8 cellular contexts compared by ENCODE assay signal in genomic region chr5:168746126-168746892, GRCh38.
DNase-seq lines count a peak whose midpoint lies in the region; ATAC-seq and TF ChIP-seq lines count a peak whose summit lies in the region.
"Not testable (repeated sequence)": the region's sequence is repeated elsewhere in the genome, so short reads cannot be mapped to it uniquely, and the experiment has no call there.

No MANE protein-coding gene starts in this region.

- TF ChIP-seq POLR2A in vagina (IDR thresholded peaks at IDR 0.05) = not testable (repeated sequence)

- not testable (repeated sequence) for H2BK5ac ChIP-seq in neuronal stem cell (ENCODE audit: low read length)

- not testable (repeated sequence) for H2BK120ac ChIP-seq in neuronal stem cell (ENCODE audit: low read depth, low read length)

- H3K79me1 ChIP-seq in neuronal stem cell (ENCODE audit: low read depth, low read length) = not testable (repeated sequence)

- not testable (repeated sequence) for TF ChIP-seq CTCF in HEK293 (tag by site-specific recombination; IDR thresholded peaks at IDR 0.05); vagina (IDR thresholded peaks at IDR 0.05)

- H3K36me3 ChIP-seq in HEK293 (ENCODE audit: control insufficient read depth in 2 of 2, insufficient read depth in 1 of 2, low read length in 2 of 2); neuronal stem cell (replicated peaks in 1 of 2; ENCODE audit: control insufficient read depth in 2 of 2, insufficient read depth in 2 of 2, low read length in 2 of 2); vagina: not testable (repeated sequence)

- not testable (repeated sequence) for H3K4me2 ChIP-seq in neuronal stem cell (ENCODE audit: insufficient read depth, low read length, poor library complexity, severe bottlenecking)

- not testable (repeated sequence) for H3K18ac ChIP-seq in neuronal stem cell (ENCODE audit: low read length)

- CTCF ChIA-PET in HEK293 (lab: Yijun Ruan, JAX) = interaction anchor here (2.0 kb wide), 1 partner anchor 10 kb away, joined by 5 read pairs; no protein-coding TSS in a partner anchor
- CTCF ChIA-PET in activated CD8-positive, alpha-beta memory T cell treated with anti-CD3 and anti-CD28 coated beads, Interleukin-2, amount 10 ng/mL, durations not matched to agents 7 days and 5 days (lab: Charles Lee) = not testable (repeated sequence)

- H3K9me3 ChIP-seq in HEK293 (ENCODE audit: control insufficient read depth, insufficient read depth, low read depth, low read length); neuronal stem cell (replicated peaks in 1 of 2; ENCODE audit: control insufficient read depth in 2 of 2, insufficient read depth in 1 of 2, low read depth in 1 of 2, low read length in 2 of 2); vagina: not testable (repeated sequence)

- H3K4ac ChIP-seq in neuronal stem cell (ENCODE audit: low read length) = not testable (repeated sequence)

- not testable (repeated sequence) for H3K27ac ChIP-seq in HEK293 (ENCODE audit: extremely low read depth, low read depth, low read length); neuronal stem cell (replicated peaks; ENCODE audit: low read length); vagina

- not testable (repeated sequence) for H3K4me1 Mint-ChIP-seq in activated CD4-positive, alpha-beta T cell treated with anti-CD3 and anti-CD28 coated beads, Interleukin-2, amount 10 ng/mL, durations not matched to agents 24 days and 14 days; activated CD8-positive, alpha-beta memory T cell treated with anti-CD3 and anti-CD28 coated beads, Interleukin-2, amount 10 ng/mL, durations not matched to agents 7 days and 5 days
- H3K4me1 Mint-ChIP-seq in activated T-helper 2 cell treated with anti-CD3 and anti-CD28 coated beads, Interferon-gamma antibody, Interleukin-2, Interleukin-4, amounts not matched to agents 10 μg/mL and 5 μg/mL and 100 μg/mL, durations not matched to agents 14 hours and 24 hours and 36 hours (ENCODE audit: low read depth) = peaks cover 13% of the 10 kb centered on the region
- peaks cover 12% of the 10 kb centered on the region for H3K4me1 Mint-ChIP-seq in central memory CD8-positive, alpha-beta T cell
- peaks cover 6 to 23% of the 10 kb centered on the region in 2 donors for H3K4me1 Mint-ChIP-seq in immature natural killer cell

- not testable (repeated sequence) for H3K27me3 ChIP-seq in neuronal stem cell (ENCODE audit: control insufficient read depth in 3 of 3, insufficient read depth in 3 of 3, low read depth in 1 of 3, low read length in 3 of 3); vagina

- not testable (repeated sequence) for H3K14ac ChIP-seq in neuronal stem cell (ENCODE audit: low read length)

- not testable (repeated sequence) for H3K36me3 Mint-ChIP-seq in activated CD4-positive, alpha-beta T cell treated with anti-CD3 and anti-CD28 coated beads, Interleukin-2, amount 10 ng/mL, durations not matched to agents 24 days and 14 days (ENCODE audit: low read depth); activated CD8-positive, alpha-beta memory T cell treated with anti-CD3 and anti-CD28 coated beads, Interleukin-2, amount 10 ng/mL, durations not matched to agents 7 days and 5 days; central memory CD8-positive, alpha-beta T cell (ENCODE audit: insufficient read depth); immature natural killer cell
- peaks cover 15% of the 10 kb centered on the region for H3K36me3 Mint-ChIP-seq in activated T-helper 2 cell treated with anti-CD3 and anti-CD28 coated beads, Interferon-gamma antibody, Interleukin-2, Interleukin-4, amounts not matched to agents 10 μg/mL and 5 μg/mL and 100 μg/mL, durations not matched to agents 14 hours and 24 hours and 36 hours (ENCODE audit: low read depth)

- H2BK15ac ChIP-seq in neuronal stem cell (ENCODE audit: low read length) = not testable (repeated sequence)

- intact Hi-C loops in activated CD4-positive, alpha-beta T cell treated with anti-CD3 and anti-CD28 coated beads, Interleukin-2, amount 10 ng/mL, durations not matched to agents 24 days and 14 days (cut with micrococcal nuclease) = loop anchor here (5.0 kb wide), 3 partner anchors 56 to 126 kb away; no protein-coding TSS in a partner anchor
- intact Hi-C loops in activated T-helper 2 cell treated with anti-CD3 and anti-CD28 coated beads, Interferon-gamma antibody, Interleukin-2, Interleukin-4, amounts not matched to agents 10 μg/mL and 5 μg/mL and 100 μg/mL, durations not matched to agents 14 hours and 24 hours and 36 hours (cut with micrococcal nuclease) = loop anchor here (5.0 kb wide), 2 partner anchors 56 to 151 kb away; no protein-coding TSS in a partner anchor
- intact Hi-C loops in vagina (cut with DNase I) = not testable (repeated sequence)

- not testable (repeated sequence) for H2BK12ac ChIP-seq in neuronal stem cell (ENCODE audit: low read length)

- peak overlapping the region; percentile 77 for H3K23ac ChIP-seq in neuronal stem cell (ENCODE audit: low read depth, low read length, poor library complexity)

- not testable (repeated sequence) for ATAC-seq in activated CD8-positive, alpha-beta memory T cell treated with anti-CD3 and anti-CD28 coated beads, Interleukin-2, amount 10 ng/mL, durations not matched to agents 7 days and 5 days; central memory CD8-positive, alpha-beta T cell (replicated peaks; ENCODE audit: extremely low read depth, poor library complexity, severe bottlenecking)

- peak overlapping the region; percentile 31 for H3K9ac ChIP-seq in neuronal stem cell (ENCODE audit: low read depth, low read length, poor library complexity)

- not testable (repeated sequence) for H2AFZ ChIP-seq in neuronal stem cell (ENCODE audit: low read length)

- H3K4me1 ChIP-seq in HEK293 (ENCODE audit: control insufficient read depth, insufficient read depth, low read length); neuronal stem cell (ENCODE audit: control insufficient read depth in 2 of 2, insufficient read depth in 1 of 2, low read depth in 1 of 2, low read length in 2 of 2); vagina: not testable (repeated sequence)

- H3K4me3 ChIP-seq in HEK293 (ENCODE audit: low read depth, low read length); vagina: not testable (repeated sequence)
- peak overlapping the region in 1 of 2 donors; percentile 56 for H3K4me3 ChIP-seq in neuronal stem cell (ENCODE audit: low read length in 2 of 2)

- peak overlapping the region; percentile 1 for H4K91ac ChIP-seq in neuronal stem cell (ENCODE audit: low read depth, low read length, poor library complexity)

- not testable (repeated sequence) for H3K27me3 Mint-ChIP-seq in activated CD4-positive, alpha-beta T cell treated with anti-CD3 and anti-CD28 coated beads, Interleukin-2, amount 10 ng/mL, durations not matched to agents 24 days and 14 days; activated CD8-positive, alpha-beta memory T cell treated with anti-CD3 and anti-CD28 coated beads, Interleukin-2, amount 10 ng/mL, durations not matched to agents 7 days and 5 days; activated T-helper 2 cell treated with anti-CD3 and anti-CD28 coated beads, Interferon-gamma antibody, Interleukin-2, Interleukin-4, amounts not matched to agents 10 μg/mL and 5 μg/mL and 100 μg/mL, durations not matched to agents 14 hours and 24 hours and 36 hours (ENCODE audit: low read depth); central memory CD8-positive, alpha-beta T cell
- H3K27me3 Mint-ChIP-seq in immature natural killer cell (ENCODE audit: low read depth in 3 of 3) = peaks cover 4 to 18% (median 8%) of the 10 kb centered on the region in 3 donors

- H4K8ac ChIP-seq in neuronal stem cell (ENCODE audit: low read depth, low read length) = not testable (repeated sequence)

- POLR2A ChIA-PET in HEK293 (lab: Yijun Ruan, JAX) = not testable (repeated sequence)

- peak overlapping the region; percentile 46 for H3K27ac Mint-ChIP-seq in activated CD4-positive, alpha-beta T cell treated with anti-CD3 and anti-CD28 coated beads, Interleukin-2, amount 10 ng/mL, durations not matched to agents 24 days and 14 days
- not testable (repeated sequence) for H3K27ac Mint-ChIP-seq in activated CD8-positive, alpha-beta memory T cell treated with anti-CD3 and anti-CD28 coated beads, Interleukin-2, amount 10 ng/mL, durations not matched to agents 7 days and 5 days
- peak overlapping the region; percentile 42 for H3K27ac Mint-ChIP-seq in activated T-helper 2 cell treated with anti-CD3 and anti-CD28 coated beads, Interferon-gamma antibody, Interleukin-2, Interleukin-4, amounts not matched to agents 10 μg/mL and 5 μg/mL and 100 μg/mL, durations not matched to agents 14 hours and 24 hours and 36 hours
- H3K27ac Mint-ChIP-seq in central memory CD8-positive, alpha-beta T cell (ENCODE audit: low read depth) = peak overlapping the region; percentile 89
- H3K27ac Mint-ChIP-seq in immature natural killer cell = peak overlapping the region; percentile 60 to 89 (median 86)

- WGBS in neuronal stem cell (ENCODE audit: extremely low coverage in 2 of 2, insufficient read length in 2 of 2, insufficient replicate concordance in 1 of 2), 2 donors = no CpG with 5 or more reads among the region's 10 CpGs

- not testable (repeated sequence) for H2AK5ac ChIP-seq in neuronal stem cell (ENCODE audit: low read depth, low read length)

- peaks cover 10% of the 10 kb centered on the region for H3K9me3 Mint-ChIP-seq in activated CD4-positive, alpha-beta T cell treated with anti-CD3 and anti-CD28 coated beads, Interleukin-2, amount 10 ng/mL, durations not matched to agents 24 days and 14 days
- peaks cover 12% of the 10 kb centered on the region for H3K9me3 Mint-ChIP-seq in activated CD8-positive, alpha-beta memory T cell treated with anti-CD3 and anti-CD28 coated beads, Interleukin-2, amount 10 ng/mL, durations not matched to agents 7 days and 5 days (ENCODE audit: low read depth)
- H3K9me3 Mint-ChIP-seq in activated T-helper 2 cell treated with anti-CD3 and anti-CD28 coated beads, Interferon-gamma antibody, Interleukin-2, Interleukin-4, amounts not matched to agents 10 μg/mL and 5 μg/mL and 100 μg/mL, durations not matched to agents 14 hours and 24 hours and 36 hours = peaks cover 16% of the 10 kb centered on the region
- H3K9me3 Mint-ChIP-seq in central memory CD8-positive, alpha-beta T cell = peaks cover 22% of the 10 kb centered on the region
- H3K9me3 Mint-ChIP-seq in immature natural killer cell = peaks cover 0 to 13% (median 8%) of the 10 kb centered on the region in 6 donors

- not testable (repeated sequence) for DNase-seq in activated CD4-positive, alpha-beta T cell treated with anti-CD3 and anti-CD28 coated beads, Interleukin-2, amount 10 ng/mL, durations not matched to agents 24 days and 14 days; activated T-helper 2 cell treated with anti-CD3 and anti-CD28 coated beads, Interferon-gamma antibody, Interleukin-2, Interleukin-4, amounts not matched to agents 10 μg/mL and 5 μg/mL and 100 μg/mL, durations not matched to agents 14 hours and 24 hours and 36 hours (ENCODE audit: low spot score); central memory CD8-positive, alpha-beta T cell (ENCODE audit: low spot score in 2 of 2); neuronal stem cell (ENCODE audit: low spot score)
- peak; percentile 23 for DNase-seq in activated CD8-positive, alpha-beta memory T cell treated with anti-CD3 and anti-CD28 coated beads, Interleukin-2, amount 10 ng/mL, durations not matched to agents 7 days and 5 days
- DNase-seq in immature natural killer cell (peak in 1 of 3 donors; percentile 4), vagina (ENCODE audit: extremely low spot score in 2 of 2) (peak; percentile 40 to 79)

- not testable (repeated sequence) for H3K4me3 Mint-ChIP-seq in activated CD4-positive, alpha-beta T cell treated with anti-CD3 and anti-CD28 coated beads, Interleukin-2, amount 10 ng/mL, durations not matched to agents 24 days and 14 days; activated CD8-positive, alpha-beta memory T cell treated with anti-CD3 and anti-CD28 coated beads, Interleukin-2, amount 10 ng/mL, durations not matched to agents 7 days and 5 days; activated T-helper 2 cell treated with anti-CD3 and anti-CD28 coated beads, Interferon-gamma antibody, Interleukin-2, Interleukin-4, amounts not matched to agents 10 μg/mL and 5 μg/mL and 100 μg/mL, durations not matched to agents 14 hours and 24 hours and 36 hours (ENCODE audit: low read depth); central memory CD8-positive, alpha-beta T cell
- H3K4me3 Mint-ChIP-seq in immature natural killer cell = peak overlapping the region in 1 of 5 donors; percentile 34
